In genomic region chr15:67130166-67130565, GRCh38 we compare ENCODE assay signal across 19 cellular contexts.
DNase-seq lines count a peak whose midpoint lies in the region; ATAC-seq, FAIRE-seq and TF ChIP-seq lines count a peak whose summit lies in the region.
"Had no signal": no experiment of that assay in that cellular context is flagged by ENCODE, and none has a peak within 500 bp of the region (broad histone marks: within the 10 kb centered on the region; RNA-seq: fewer than 3 reads in every experiment).

No MANE protein-coding gene starts in this region.

- H3K4me1 ChIP-seq in A549 (peaks cover 97% of the 10 kb centered on the region), breast epithelium (peaks cover 5 to 14% of the 10 kb centered on the region in 2 donors), osteoblast (ENCODE audit: insufficient read depth, low read length) (peaks cover 97% of the 10 kb centered on the region)
- H3K4me1 ChIP-seq in CD8-positive, alpha-beta T cell (ENCODE audit: insufficient read depth, low read length): peaks cover 19% of the 10 kb centered on the region

- WGBS in A549 (ENCODE audit: missing lambda C conversion rate): 90% methylated on average over 12 of the region's 12 CpGs

- no peaks in the 10 kb centered on the region for H3K27me3 Mint-ChIP-seq in CD8-positive, alpha-beta T cell (ENCODE audit: low read depth)
- no peaks in the 10 kb centered on the region for H3K27me3 Mint-ChIP-seq in activated naive CD8-positive, alpha-beta T cell treated with anti-CD3 and anti-CD28 coated beads for 36 hours
- H3K27me3 Mint-ChIP-seq: activated CD4-positive, alpha-beta T cell treated with anti-CD3 and anti-CD28 coated beads, Interleukin-2, amount 10 ng/mL, durations not matched to agents 7 days and 5 days; stimulated activated naive CD8-positive, alpha-beta T cell treated with anti-CD3 and anti-CD28 coated beads, Interleukin-15, amount 100 ng/mL, for 72 hours had no signal

- H3K36me3 Mint-ChIP-seq in CD8-positive, alpha-beta T cell: peaks cover 6% of the 10 kb centered on the region
- H3K36me3 Mint-ChIP-seq in activated naive CD8-positive, alpha-beta T cell treated with anti-CD3 and anti-CD28 coated beads for 36 hours: peaks cover 5% of the 10 kb centered on the region

- no peak for FAIRE-seq in A549 (lab: Jason Lieb, UNC)
- FAIRE-seq: islet of Langerhans had no signal

- peak overlapping the region; percentile 90 for H3K4me2 ChIP-seq in A549
- H3K4me2 ChIP-seq in osteoblast (ENCODE audit: insufficient read depth, low read length): peak overlapping the region; percentile 19
- H3K4me2 ChIP-seq: KMS-11 had no signal

- no peak overlapping the region for H3K4me3 Mint-ChIP-seq in CD8-positive, alpha-beta T cell
- H3K4me3 Mint-ChIP-seq in activated naive CD8-positive, alpha-beta T cell treated with anti-CD3 and anti-CD28 coated beads for 36 hours: no peak overlapping the region
- H3K4me3 Mint-ChIP-seq: activated CD4-positive, alpha-beta T cell treated with anti-CD3 and anti-CD28 coated beads, Interleukin-2, amount 10 ng/mL, durations not matched to agents 7 days and 5 days; activated T-cell treated with anti-CD3 and anti-CD28 coated beads, Interleukin-2, amount 50 U/mL, for 4 hours; stimulated activated naive CD8-positive, alpha-beta T cell treated with anti-CD3 and anti-CD28 coated beads, Interleukin-15, amount 100 ng/mL, for 72 hours had no signal

- H3K27me3 ChIP-seq in CD8-positive, alpha-beta T cell (ENCODE audit: insufficient read depth, low read length): no peaks in the 10 kb centered on the region
- no peaks in the 10 kb centered on the region for H3K27me3 ChIP-seq in breast epithelium
- no peaks in the 10 kb centered on the region for H3K27me3 ChIP-seq in osteoblast (ENCODE audit: insufficient read depth, low read length)
- H3K27me3 ChIP-seq: cardiac muscle cell, esophagus squamous epithelium, heart left ventricle had no signal

- no peak overlapping the region for H2AFZ ChIP-seq in osteoblast (ENCODE audit: low read length)

- TF ChIP-seq POLR2A in A549 (IDR thresholded peaks at IDR 0.05; ENCODE audit: low read length) (no peak), breast epithelium (IDR thresholded peaks at IDR 0.05) (no peak)

- TF ChIP-seq RAD21 in A549 (conservative IDR thresholded peaks at IDR 0.05 in 1 of 2, IDR thresholded peaks at IDR 0.05 in 1 of 2): no peak

- H3K27ac ChIP-seq in A549 (peak overlapping the region; percentile 92; a peak in 5 of 6 replicates), breast epithelium (peak overlapping the region; percentile 26 to 39), osteoblast (ENCODE audit: low read depth, low read length) (peak overlapping the region; percentile 99)
- no peak overlapping the region for H3K27ac ChIP-seq in CD8-positive, alpha-beta T cell (ENCODE audit: low read depth, low read length)
- H3K27ac ChIP-seq: cardiac muscle cell, KMS-11 had no signal

- H3K9me3 Mint-ChIP-seq in CD8-positive, alpha-beta T cell: no peaks in the 10 kb centered on the region
- H3K9me3 Mint-ChIP-seq in activated naive CD8-positive, alpha-beta T cell treated with anti-CD3 and anti-CD28 coated beads for 36 hours: no peaks in the 10 kb centered on the region
- H3K9me3 Mint-ChIP-seq: activated CD4-positive, alpha-beta T cell treated with anti-CD3 and anti-CD28 coated beads, Interleukin-2, amount 10 ng/mL, durations not matched to agents 7 days and 5 days; activated T-cell treated with anti-CD3 and anti-CD28 coated beads, Interleukin-2, amount 50 U/mL, for 4 hours; stimulated activated naive CD8-positive, alpha-beta T cell treated with anti-CD3 and anti-CD28 coated beads, Interleukin-15, amount 100 ng/mL, for 72 hours had no signal

- H4K20me1 ChIP-seq in osteoblast (ENCODE audit: insufficient read depth, low read length): no peaks in the 10 kb centered on the region

- intact Hi-C loops in CD8-positive, alpha-beta T cell (cut with DNase I, micrococcal nuclease): no loop called here
- intact Hi-C loops in breast epithelium (cut with DNase I; ENCODE audit: low total_unique reads): no loop called here

- CTCF ChIA-PET in A549 (lab: Yijun Ruan, JAX): interaction anchor here (0.6 to 15.8 kb wide), 7 partner anchors 9 to 183 kb away, joined by 3 to 142 read pairs (median 3); no protein-coding TSS in a partner anchor
- CTCF ChIA-PET in CD8-positive, alpha-beta T cell (lab: Charles Lee): interaction anchor here (0.6 kb wide), 1 partner anchor 211 kb away, joined by 3 read pairs; no protein-coding TSS in a partner anchor

- H3K4me3 ChIP-seq in A549 (no peak overlapping the region), breast epithelium (no peak overlapping the region), osteoblast (ENCODE audit: insufficient read depth, low read length) (no peak overlapping the region)
- H3K4me3 ChIP-seq in CD8-positive, alpha-beta T cell (ENCODE audit: low read depth, low read length): no peak overlapping the region
- H3K4me3 ChIP-seq: cardiac muscle cell, esophagus squamous epithelium, heart left ventricle had no signal

- ATAC-seq in A549 (no peak), HG03139 (IDR thresholded peaks at IDR 0.05; ENCODE audit: unreplicated experiment) (no peak)
- no peak for ATAC-seq in CD8-positive, alpha-beta T cell
- ATAC-seq: activated T-cell treated with anti-CD3 and anti-CD28 coated beads, Interleukin-2, amount 50 U/mL, for 4 hours; heart left ventricle; stimulated activated naive CD8-positive, alpha-beta T cell treated with anti-CD3 and anti-CD28 coated beads, Interleukin-15, amount 100 ng/mL, for 72 hours had no signal

- no peaks in the 10 kb centered on the region for H3K36me3 ChIP-seq in CD8-positive, alpha-beta T cell (ENCODE audit: insufficient read depth, low read length)
- H3K36me3 ChIP-seq in breast epithelium (no peaks in the 10 kb centered on the region), osteoblast (ENCODE audit: insufficient read depth, low read length) (peaks cover 61% of the 10 kb centered on the region)
- H3K36me3 ChIP-seq: cardiac muscle cell, esophagus squamous epithelium, heart left ventricle had no signal

- no peak for TF ChIP-seq EP300 in A549 (IDR thresholded peaks at IDR 0.05)

- H3K4me1 Mint-ChIP-seq in CD8-positive, alpha-beta T cell (ENCODE audit: low read depth): peaks cover 81% of the 10 kb centered on the region
- peaks cover 52% of the 10 kb centered on the region for H3K4me1 Mint-ChIP-seq in activated naive CD8-positive, alpha-beta T cell treated with anti-CD3 and anti-CD28 coated beads for 36 hours

- TF ChIP-seq CTCF in A549 (IDR thresholded peaks at IDR 0.05) (no peak), breast epithelium (IDR thresholded peaks at IDR 0.05) (no peak), osteoblast (IDR thresholded peaks at IDR 0.05; ENCODE audit: extremely low read depth, low read depth, low read length) (no peak)
- TF ChIP-seq CTCF in CD8-positive, alpha-beta T cell (IDR thresholded peaks at IDR 0.05): no peak

- POLR2A ChIA-PET in A549 (lab: Yijun Ruan, JAX): no interaction called here
- POLR2A ChIA-PET in CD8-positive, alpha-beta T cell (lab: Charles Lee): interaction anchor here (1.7 kb wide), 1 partner anchor 9 kb away, joined by 7 read pairs; no protein-coding TSS in a partner anchor

- H3K79me2 ChIP-seq in osteoblast (ENCODE audit: insufficient read depth, low read length): peaks cover 92% of the 10 kb centered on the region

- H3K9me3 ChIP-seq in A549 (no peaks in the 10 kb centered on the region), breast epithelium (no peaks in the 10 kb centered on the region), osteoblast (ENCODE audit: low read depth, low read length) (no peaks in the 10 kb centered on the region)
- H3K9me3 ChIP-seq in CD8-positive, alpha-beta T cell (ENCODE audit: low read length): no peaks in the 10 kb centered on the region
- H3K9me3 ChIP-seq: esophagus squamous epithelium, heart left ventricle had no signal

- DNase-seq in A549 (ENCODE audit: low read depth in 1 of 2, low spot score in 1 of 2) (no peak), breast epithelium (ENCODE audit: low spot score in 2 of 2) (no peak), osteoblast (ENCODE audit: insufficient read length, low spot score, missing footprints) (no peak), SKM-1 treated with dmso at 0.1 percent for 144 hours (lab: John Stamatoyannopoulos, UW; ENCODE audit: unreplicated experiment) (no peak), middle frontal gyrus (ENCODE audit: extremely low spot score, low spot score) (no peak)
- DNase-seq in CD8-positive, alpha-beta T cell: no peak
- no peak for DNase-seq in activated naive CD8-positive, alpha-beta T cell treated with anti-CD3 and anti-CD28 coated beads for 36 hours
- DNase-seq: activated CD4-positive, alpha-beta T cell treated with anti-CD3 and anti-CD28 coated beads, Interleukin-2, amount 10 ng/mL, durations not matched to agents 7 days and 5 days; activated T-cell treated with anti-CD3 and anti-CD28 coated beads, Interleukin-2, amount 50 U/mL, for 4 hours; esophagus squamous epithelium; heart left ventricle; NCI-H1092; NCI-H2107; NCI-H526 treated with DMSO at 0.1 percent for 48 hours; stimulated activated naive CD8-positive, alpha-beta T cell treated with anti-CD3 and anti-CD28 coated beads, Interleukin-15, amount 100 ng/mL, for 72 hours had no signal

- peak overlapping the region; percentile 81 for H3K27ac Mint-ChIP-seq in CD8-positive, alpha-beta T cell
- H3K27ac Mint-ChIP-seq in activated naive CD8-positive, alpha-beta T cell treated with anti-CD3 and anti-CD28 coated beads for 36 hours: no peak overlapping the region
- H3K27ac Mint-ChIP-seq: activated CD4-positive, alpha-beta T cell treated with anti-CD3 and anti-CD28 coated beads, Interleukin-2, amount 10 ng/mL, durations not matched to agents 7 days and 5 days had no signal

TF ChIP-seq in A549, 52 proteins besides CTCF, POLR2A, EP300 and RAD21:
- TF ChIP-seq HMGXB4 (CRISPR knock-in tag; IDR thresholded peaks at IDR 0.05; ENCODE audit: borderline replicate concordance) (no peak), MAX (IDR thresholded peaks at IDR 0.05) (0 out of 2 replicates have a peak, but pooled peaks have one; percentile 19), SMC3 (IDR thresholded peaks at IDR 0.05) (no peak)
